16 cellular contexts compared by ENCODE assay signal in genomic region chr7:102814025-102814471, GRCh38.
DNase-seq lines count a peak whose midpoint lies in the region; ATAC-seq and TF ChIP-seq lines count a peak whose summit lies in the region.
"Had no signal": no experiment of that assay in that cellular context is flagged by ENCODE, and none has a peak within 500 bp of the region (broad histone marks: within the 10 kb centered on the region; RNA-seq: fewer than 3 reads in every experiment).

No MANE protein-coding gene starts in this region.

- H3K27ac ChIP-seq in RWPE1 (no peak overlapping the region), fibroblast of lung (ENCODE audit: insufficient read depth, low read length) (no peak overlapping the region)
- H3K27ac ChIP-seq: gastrocnemius medialis, upper lobe of right lung had no signal

- H3K36me3 ChIP-seq in fibroblast of lung (ENCODE audit: control insufficient read depth, insufficient read depth, low read length), result no peaks in the 10 kb centered on the region

- ATAC-seq in activated T-cell treated with anti-CD3 and anti-CD28 coated beads, Interleukin-2, amount 50 U/mL, for 4 hours, result peak; percentile 80 to 88
- ATAC-seq in stimulated activated naive CD8-positive, alpha-beta T cell treated with anti-CD3 and anti-CD28 coated beads, Interleukin-15, Interleukin-2, amounts not matched to agents 100 U/mL and 50 U/mL, for 24 hours, result peak; percentile 82
- no peak for ATAC-seq in HG02763 (IDR thresholded peaks at IDR 0.05; ENCODE audit: unreplicated experiment)
- ATAC-seq: gastrocnemius medialis, upper lobe of right lung had no signal

- POLR2A ChIA-PET in RWPE1 (lab: Yijun Ruan, JAX; ENCODE audit: low non-redundant PET), result no interaction called here

- no peak overlapping the region for H3K4me2 ChIP-seq in fibroblast of lung (ENCODE audit: extremely low read depth, insufficient read depth, low read length)

- H2AFZ ChIP-seq in fibroblast of lung (ENCODE audit: low read length), result no peak overlapping the region

- H3K79me2 ChIP-seq in fibroblast of lung (ENCODE audit: control insufficient read depth, insufficient read depth, low read length), result no peaks in the 10 kb centered on the region

- no peak for DNase-seq in activated T-cell treated with anti-CD3 and anti-CD28 coated beads, Interleukin-2, amount 50 U/mL, for 4 hours
- DNase-seq in activated T-cell treated with anti-CD3 and anti-CD28 coated beads, Interleukin-2, amount 50 U/mL, for 48 hours, result no peak
- DNase-seq in RWPE1 (ENCODE audit: low spot score), result peak; percentile 82
- peak; percentile 35 to 84 for DNase-seq in fibroblast of lung (ENCODE audit: low read depth in 2 of 2)
- DNase-seq in stimulated activated naive CD8-positive, alpha-beta T cell treated with anti-CD3 and anti-CD28 coated beads, Interleukin-15, Interleukin-2, amounts not matched to agents 100 U/mL and 50 U/mL, for 24 hours, result no peak
- no peak for DNase-seq in HuH-7.5 (ENCODE audit: low spot score)
- DNase-seq in iPS-NIHi7 (ENCODE audit: extremely low spot score), result no peak
- DNase-seq: gastrocnemius medialis; KG1; kidney; NCI-H187; NCI-H69; posterior cingulate gyrus; stimulated activated CD8-positive, alpha-beta memory T cell treated with anti-CD3 and anti-CD28 coated beads, Interleukin-4, amount 100 ng/mL, for 48 hours; upper lobe of right lung had no signal

- no peaks in the 10 kb centered on the region for H3K9me3 ChIP-seq in fibroblast of lung (ENCODE audit: control insufficient read depth, insufficient read depth, low read depth, low read length)
- H3K9me3 ChIP-seq: gastrocnemius medialis, upper lobe of right lung had no signal

- no peaks in the 10 kb centered on the region for H3K27me3 ChIP-seq in fibroblast of lung (ENCODE audit: control insufficient read depth, insufficient read depth, low read length)
- H3K27me3 ChIP-seq: gastrocnemius medialis, upper lobe of right lung had no signal

- CTCF ChIA-PET in RWPE1 (lab: Yijun Ruan, JAX), result no interaction called here

- TF ChIP-seq CTCF in RWPE1 (conservative IDR thresholded peaks at IDR 0.05; ENCODE audit: low read depth), result no peak
- no peak for TF ChIP-seq CTCF in fibroblast of lung (conservative IDR thresholded peaks at IDR 0.05 in 1 of 2, IDR thresholded peaks at IDR 0.05 in 1 of 2; ENCODE audit: low read depth in 1 of 2, low read length in 2 of 2)

- H3K36me3 Mint-ChIP-seq in activated T-cell treated with anti-CD3 and anti-CD28 coated beads, Interleukin-2, amount 50 U/mL, for 4 hours (ENCODE audit: insufficient read depth), result peaks cover 20% of the 10 kb centered on the region

- no peak overlapping the region for H3K4me3 ChIP-seq in fibroblast of lung (replicated peaks in 1 of 4; ENCODE audit: control extremely low read depth in 1 of 4, insufficient read depth in 1 of 4, low read depth in 3 of 4, low read length in 4 of 4)
- H3K4me3 ChIP-seq: gastrocnemius medialis, upper lobe of right lung had no signal

- peaks cover 8% of the 10 kb centered on the region for H3K4me1 ChIP-seq in fibroblast of lung (ENCODE audit: control insufficient read depth, extremely low read depth, insufficient read depth, low read length)

- no peak overlapping the region for H3K9ac ChIP-seq in fibroblast of lung (ENCODE audit: insufficient read depth, low read length)

- H3K9me3 Mint-ChIP-seq in activated T-cell treated with anti-CD3 and anti-CD28 coated beads, Interleukin-2, amount 50 U/mL, for 4 hours, result no peaks in the 10 kb centered on the region

- peaks cover 2% of the 10 kb centered on the region for H3K4me1 Mint-ChIP-seq in activated T-cell treated with anti-CD3 and anti-CD28 coated beads, Interleukin-2, amount 50 U/mL, for 4 hours (ENCODE audit: low read depth)

- no peaks in the 10 kb centered on the region for H4K20me1 ChIP-seq in fibroblast of lung (ENCODE audit: control insufficient read depth, extremely low read depth, insufficient read depth, low read length)

- no peaks in the 10 kb centered on the region for H3K27me3 Mint-ChIP-seq in activated T-cell treated with anti-CD3 and anti-CD28 coated beads, Interleukin-2, amount 50 U/mL, for 4 hours (ENCODE audit: low read depth)

- no peak overlapping the region for H3K4me3 Mint-ChIP-seq in activated T-cell treated with anti-CD3 and anti-CD28 coated beads, Interleukin-2, amount 50 U/mL, for 4 hours

Comparison
In these comparisons a context has a peak if more than half of its experiments do, and no peak if none do; other contexts are left out.
1. DNase-seq: peak in RWPE1 (single experiment) and fibroblast of lung (2 of 2); none in activated T-cell treated with anti-CD3 and anti-CD28 coated beads, Interleukin-2, amount 50 U/mL, for 4 hours (single experiment), activated T-cell treated with anti-CD3 and anti-CD28 coated beads, Interleukin-2, amount 50 U/mL, for 48 hours (0 of 2), stimulated activated naive CD8-positive, alpha-beta T cell treated with anti-CD3 and anti-CD28 coated beads, Interleukin-15, Interleukin-2, amounts not matched to agents 100 U/mL and 50 U/mL, for 24 hours (single experiment), HuH-7.5 (single experiment) and iPS-NIHi7 (single experiment).